In the genomic region with DNA sequence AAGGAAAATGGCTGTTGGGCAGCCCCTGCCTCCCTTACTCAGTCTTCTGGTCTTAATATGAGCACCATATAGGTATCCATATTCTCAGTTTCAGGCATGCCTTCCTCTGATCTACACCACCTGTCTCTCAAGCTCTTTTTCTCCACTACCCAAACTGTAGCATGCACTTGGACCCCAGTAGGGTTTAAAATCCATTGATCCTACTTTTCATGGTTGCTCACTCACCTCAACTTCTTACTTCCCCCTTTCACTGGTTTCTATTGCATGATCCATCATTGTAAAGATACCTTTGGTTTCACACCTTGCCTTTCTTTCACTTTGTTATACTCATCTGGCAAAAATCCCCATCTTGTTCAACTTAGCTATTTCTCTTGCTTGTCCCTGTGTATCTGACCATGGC, we compare ENCODE assay signal across 16 cellular contexts.
DNase-seq lines count a peak whose midpoint lies in the region; ATAC-seq lines count a peak whose summit lies in the region.
"Had no signal": no experiment of that assay in that cellular context is flagged by ENCODE, and none has a peak within 500 bp of the region (broad histone marks: within the 10 kb centered on the region; RNA-seq: fewer than 3 reads in every experiment).

No MANE protein-coding gene starts in this region.

- H3K27me3 Mint-ChIP-seq in activated T-cell treated with anti-CD3 and anti-CD28 coated beads, Interleukin-2, amount 50 U/mL, for 72 hours (ENCODE audit: low read depth) = no peaks in the 10 kb centered on the region
- no peaks in the 10 kb centered on the region for H3K27me3 Mint-ChIP-seq in CD8-positive, alpha-beta memory T cell
- H3K27me3 Mint-ChIP-seq: activated naive CD8-positive, alpha-beta T cell had no signal

- H3K27me3 ChIP-seq in CD8-positive, alpha-beta memory T cell (ENCODE audit: insufficient read depth, low read length, poor library complexity, severe bottlenecking) = no peaks in the 10 kb centered on the region

- DNase-seq in activated T-cell treated with anti-CD3 and anti-CD28 coated beads, Interleukin-2, amount 50 U/mL, for 72 hours = no peak
- no peak for DNase-seq in activated T-cell treated with anti-CD3 and anti-CD28 coated beads, Interleukin-2, amount 50 U/mL, for 48 hours
- no peak for DNase-seq in stimulated activated naive CD8-positive, alpha-beta T cell treated with anti-CD3 and anti-CD28 coated beads, Interleukin-15, Interleukin-2, amounts not matched to agents 100 U/mL and 50 U/mL, for 24 hours
- DNase-seq in Ammon's horn (ENCODE audit: low spot score) = no peak
- DNase-seq in cardiac septum (ENCODE audit: low spot score) = no peak
- DNase-seq in CD8-positive, alpha-beta memory T cell = no peak
- DNase-seq: activated CD4-positive, CD25-positive, alpha-beta regulatory T cell treated with anti-CD3 and anti-CD28 coated beads, Interleukin-2, amount 50 U/mL, for 72 hours; left ventricle myocardium superior; NCI-H446; Right ventricle myocardium superior had no signal

- peak; percentile 55 to 62 for ATAC-seq in activated T-cell treated with anti-CD3 and anti-CD28 coated beads, Interleukin-2, amount 50 U/mL, for 72 hours (replicated peaks in 1 of 2)
- ATAC-seq in GM21717 (IDR thresholded peaks at IDR 0.05; ENCODE audit: unreplicated experiment) = peak; percentile 89
- ATAC-seq in HG03103 (IDR thresholded peaks at IDR 0.05; ENCODE audit: low read depth, unreplicated experiment) = peak; percentile 84
- ATAC-seq in stimulated activated naive CD8-positive, alpha-beta T cell treated with anti-CD3 and anti-CD28 coated beads, Interleukin-15, Interleukin-2, amounts not matched to agents 100 U/mL and 50 U/mL, for 24 hours = peak; percentile 38
- ATAC-seq: HCT116, left ventricle myocardium superior had no signal

- no peaks in the 10 kb centered on the region for H3K9me3 ChIP-seq in CD8-positive, alpha-beta memory T cell (ENCODE audit: low read length)

- no peak overlapping the region for H3K27ac ChIP-seq in CD8-positive, alpha-beta memory T cell (ENCODE audit: low read depth, low read length)
- H3K27ac ChIP-seq: coronary artery, parathyroid adenoma had no signal

- intact Hi-C loops in cardiac septum (cut with DNase I) = no loop called here

- no peak overlapping the region for H3K4me3 ChIP-seq in CD8-positive, alpha-beta memory T cell (ENCODE audit: low read length)
- H3K4me3 ChIP-seq: coronary artery had no signal

- H3K36me3 ChIP-seq in CD8-positive, alpha-beta memory T cell (ENCODE audit: insufficient read depth, low read length) = no peaks in the 10 kb centered on the region

- POLR2A ChIA-PET in CD8-positive, alpha-beta memory T cell (lab: Charles Lee) = no interaction called here

- H3K4me3 Mint-ChIP-seq in activated T-cell treated with anti-CD3 and anti-CD28 coated beads, Interleukin-2, amount 50 U/mL, for 72 hours = no peak overlapping the region
- no peak overlapping the region for H3K4me3 Mint-ChIP-seq in CD8-positive, alpha-beta memory T cell
- H3K4me3 Mint-ChIP-seq: activated naive CD8-positive, alpha-beta T cell had no signal

- peaks cover 2 to 3% of the 10 kb centered on the region in 2 donors for H3K9me3 Mint-ChIP-seq in activated T-cell treated with anti-CD3 and anti-CD28 coated beads, Interleukin-2, amount 50 U/mL, for 72 hours
- no peaks in the 10 kb centered on the region for H3K9me3 Mint-ChIP-seq in CD8-positive, alpha-beta memory T cell

- H3K27ac Mint-ChIP-seq in activated T-cell treated with anti-CD3 and anti-CD28 coated beads, Interleukin-2, amount 50 U/mL, for 72 hours = no peak overlapping the region
- peak overlapping the region in 4 of 8 donors; percentile 2 to 24 (median 12) for H3K27ac Mint-ChIP-seq in CD8-positive, alpha-beta memory T cell

- peaks cover 38% of the 10 kb centered on the region for H3K4me1 Mint-ChIP-seq in activated T-cell treated with anti-CD3 and anti-CD28 coated beads, Interleukin-2, amount 50 U/mL, for 72 hours (ENCODE audit: low read depth)
- H3K4me1 Mint-ChIP-seq in CD8-positive, alpha-beta memory T cell = peaks cover 50 to 78% (median 72%) of the 10 kb centered on the region in 3 donors

- CTCF ChIA-PET in CD8-positive, alpha-beta memory T cell (lab: Charles Lee) = no interaction called here

- H3K4me1 ChIP-seq in CD8-positive, alpha-beta memory T cell (ENCODE audit: insufficient read depth, low read length) = no peaks in the 10 kb centered on the region
- H3K4me1 ChIP-seq: parathyroid adenoma had no signal

- peaks cover 4 to 10% of the 10 kb centered on the region in 2 donors for H3K36me3 Mint-ChIP-seq in activated T-cell treated with anti-CD3 and anti-CD28 coated beads, Interleukin-2, amount 50 U/mL, for 72 hours (ENCODE audit: insufficient read depth in 2 of 2)
- H3K36me3 Mint-ChIP-seq in CD8-positive, alpha-beta memory T cell = peaks cover 4 to 28% (median 26%) of the 10 kb centered on the region in 3 donors

Comparison
In these comparisons a context has a peak if more than half of its experiments do, and no peak if none do; other contexts are left out.
1. ATAC-seq: peak in every context shown above with its lines; median percentile 89 in GM21717; 84 in HG03103; 58 in activated T-cell treated with anti-CD3 and anti-CD28 coated beads, Interleukin-2, amount 50 U/mL, for 72 hours; 38 in stimulated activated naive CD8-positive, alpha-beta T cell treated with anti-CD3 and anti-CD28 coated beads, Interleukin-15, Interleukin-2, amounts not matched to agents 100 U/mL and 50 U/mL, for 24 hours.